ENCODE assay signal across 8 cellular contexts in genomic region chr6:118618676-118619377, GRCh38. TPM values are rescaled to one million over a fixed set of nuclear protein-coding genes. Genes with fewer than 3 reads are reported as not detected.
DNase-seq lines count a peak whose midpoint lies in the region; ATAC-seq and TF ChIP-seq lines count a peak whose summit lies in the region.

No MANE protein-coding gene starts in this region.

- DNase-seq in CD8-positive, alpha-beta T cell = peak; percentile 38 to 81 (median 66)
- DNase-seq in SJCRH30 = peak; percentile 11 to 49
- DNase-seq in activated naive CD4-positive, alpha-beta T cell treated with anti-CD3 and anti-CD28 coated beads for 36 hours = peak; percentile 81
- peak; percentile 71 for DNase-seq in glutamatergic neuron
- peak; percentile 23 for DNase-seq in progenitor cell of endocrine pancreas (ENCODE audit: low spot score, unreplicated experiment)
- DNase-seq in vagina (ENCODE audit: extremely low spot score in 2 of 2) = no peak

- no peaks in the 10 kb centered on the region for H3K27me3 Mint-ChIP-seq in CD8-positive, alpha-beta T cell (ENCODE audit: low read depth)
- H3K27me3 Mint-ChIP-seq in activated naive CD4-positive, alpha-beta T cell treated with anti-CD3 and anti-CD28 coated beads for 36 hours (ENCODE audit: low read depth) = no peaks in the 10 kb centered on the region
- peaks cover 7% of the 10 kb centered on the region for H3K27me3 Mint-ChIP-seq in glutamatergic neuron (ENCODE audit: unreplicated experiment)
- no peaks in the 10 kb centered on the region for H3K27me3 Mint-ChIP-seq in progenitor cell of endocrine pancreas

- H3K4me1 ChIP-seq in CD8-positive, alpha-beta T cell (ENCODE audit: insufficient read depth, low read length) = peaks cover 7% of the 10 kb centered on the region
- H3K4me1 ChIP-seq in SJCRH30 (no peaks in the 10 kb centered on the region), vagina (peaks cover 5% of the 10 kb centered on the region)

- POLR2A ChIA-PET in CD8-positive, alpha-beta T cell (lab: Charles Lee) = no interaction called here

- intact Hi-C loops in CD8-positive, alpha-beta T cell (cut with DNase I, micrococcal nuclease) = loop anchor here (1.0 to 5.0 kb wide), 11 partner anchors 53 to 1272 kb away; no protein-coding TSS in a partner anchor
- intact Hi-C loops in activated naive CD4-positive, alpha-beta T cell treated with anti-CD3 and anti-CD28 coated beads for 36 hours (cut with micrococcal nuclease) = loop anchor here (1.0 to 5.0 kb wide), 6 partner anchors 38 to 335 kb away; no protein-coding TSS in a partner anchor
- intact Hi-C loops in vagina (cut with DNase I) = no loop called here

- no peak overlapping the region for H3K4me3 Mint-ChIP-seq in CD8-positive, alpha-beta T cell
- no peak overlapping the region for H3K4me3 Mint-ChIP-seq in activated naive CD4-positive, alpha-beta T cell treated with anti-CD3 and anti-CD28 coated beads for 36 hours
- H3K4me3 Mint-ChIP-seq in glutamatergic neuron (ENCODE audit: unreplicated experiment) = no peak overlapping the region
- H3K4me3 Mint-ChIP-seq in progenitor cell of endocrine pancreas (ENCODE audit: low read depth) = no peak overlapping the region

- no peaks in the 10 kb centered on the region for H3K27me3 ChIP-seq in CD8-positive, alpha-beta T cell (ENCODE audit: insufficient read depth, low read length)
- H3K27me3 ChIP-seq in SJCRH30 = no peaks in the 10 kb centered on the region
- H3K27me3 ChIP-seq in vagina = no peaks in the 10 kb centered on the region

- H3K27ac ChIP-seq in CD8-positive, alpha-beta T cell (ENCODE audit: low read depth, low read length) = no peak overlapping the region
- H3K27ac ChIP-seq in SJCRH30 (no peak overlapping the region), vagina (no peak overlapping the region)

- CTCF ChIA-PET in CD8-positive, alpha-beta T cell (lab: Charles Lee) = interaction anchor here (0.7 to 1.0 kb wide), 8 partner anchors 16 to 333 kb away, joined by 3 to 6 read pairs (median 3); no protein-coding TSS in a partner anchor
- CTCF ChIA-PET in activated naive CD4-positive, alpha-beta T cell treated with anti-CD3 and anti-CD28 coated beads for 36 hours (lab: Charles Lee) = interaction anchor here (0.6 to 1.0 kb wide), 4 partner anchors 12 to 373 kb away, joined by 3 to 6 read pairs (median 4); no protein-coding TSS in a partner anchor

- peak; percentile 96 for ATAC-seq in CD8-positive, alpha-beta T cell
- peak; percentile 80 for ATAC-seq in GM19324 (IDR thresholded peaks at IDR 0.05; ENCODE audit: low FRiP score, unreplicated experiment)
- ATAC-seq in HG03457 (IDR thresholded peaks at IDR 0.05; ENCODE audit: unreplicated experiment) = peak; percentile 76

- no peaks in the 10 kb centered on the region for H3K9me3 Mint-ChIP-seq in CD8-positive, alpha-beta T cell
- H3K9me3 Mint-ChIP-seq in activated naive CD4-positive, alpha-beta T cell treated with anti-CD3 and anti-CD28 coated beads for 36 hours = peaks cover 1% of the 10 kb centered on the region
- H3K9me3 Mint-ChIP-seq in glutamatergic neuron (ENCODE audit: unreplicated experiment) = peaks cover 2% of the 10 kb centered on the region
- H3K9me3 Mint-ChIP-seq in progenitor cell of endocrine pancreas (ENCODE audit: low read depth) = peaks cover 3% of the 10 kb centered on the region

- peaks cover 64% of the 10 kb centered on the region for H3K4me1 Mint-ChIP-seq in CD8-positive, alpha-beta T cell (ENCODE audit: low read depth)
- H3K4me1 Mint-ChIP-seq in activated naive CD4-positive, alpha-beta T cell treated with anti-CD3 and anti-CD28 coated beads for 36 hours (ENCODE audit: low read depth) = peaks cover 50% of the 10 kb centered on the region
- peaks cover 9% of the 10 kb centered on the region for H3K4me1 Mint-ChIP-seq in glutamatergic neuron (ENCODE audit: low read depth, unreplicated experiment)
- peaks cover 4% of the 10 kb centered on the region for H3K4me1 Mint-ChIP-seq in progenitor cell of endocrine pancreas (ENCODE audit: low read depth)

- no peaks in the 10 kb centered on the region for H3K9me3 ChIP-seq in CD8-positive, alpha-beta T cell (ENCODE audit: low read length)
- no peaks in the 10 kb centered on the region; the same call in 1 of the 2 replicates for H3K9me3 ChIP-seq in SJCRH30 (replicated peaks)
- H3K9me3 ChIP-seq in vagina = no peaks in the 10 kb centered on the region

- peak overlapping the region; percentile 83 for H3K27ac Mint-ChIP-seq in CD8-positive, alpha-beta T cell
- no peak overlapping the region for H3K27ac Mint-ChIP-seq in activated naive CD4-positive, alpha-beta T cell treated with anti-CD3 and anti-CD28 coated beads for 36 hours
- H3K27ac Mint-ChIP-seq in glutamatergic neuron (ENCODE audit: unreplicated experiment) (no peak overlapping the region), progenitor cell of endocrine pancreas (no peak overlapping the region)

- no peak for TF ChIP-seq POLR2A in vagina (IDR thresholded peaks at IDR 0.05)

- H3K4me3 ChIP-seq in CD8-positive, alpha-beta T cell (ENCODE audit: low read depth, low read length) = no peak overlapping the region
- H3K4me3 ChIP-seq in SJCRH30 (no peak overlapping the region), vagina (no peak overlapping the region)

- peak; percentile 79 for TF ChIP-seq CTCF in CD8-positive, alpha-beta T cell (IDR thresholded peaks at IDR 0.05)
- TF ChIP-seq CTCF in glutamatergic neuron (IDR thresholded peaks at IDR 0.05; ENCODE audit: partially characterized antibody, unreplicated experiment) (peak; percentile 80), progenitor cell of endocrine pancreas (IDR thresholded peaks at IDR 0.05; ENCODE audit: unreplicated experiment) (peak; percentile 72), vagina (IDR thresholded peaks at IDR 0.05) (peak in 2 of 3 experiments; percentile 49 to 79)

- no peaks in the 10 kb centered on the region for H3K36me3 ChIP-seq in CD8-positive, alpha-beta T cell (ENCODE audit: insufficient read depth, low read length)
- H3K36me3 ChIP-seq in SJCRH30 (0 out of 2 replicates have a peak, but pooled peaks cover 4% of the 10 kb centered on the region), vagina (no peaks in the 10 kb centered on the region)

- peaks cover 25% of the 10 kb centered on the region for H3K36me3 Mint-ChIP-seq in CD8-positive, alpha-beta T cell
- H3K36me3 Mint-ChIP-seq in activated naive CD4-positive, alpha-beta T cell treated with anti-CD3 and anti-CD28 coated beads for 36 hours (ENCODE audit: low read depth) = peaks cover 9% of the 10 kb centered on the region
- H3K36me3 Mint-ChIP-seq in glutamatergic neuron (ENCODE audit: unreplicated experiment) = no peaks in the 10 kb centered on the region
- peaks cover 3% of the 10 kb centered on the region for H3K36me3 Mint-ChIP-seq in progenitor cell of endocrine pancreas (ENCODE audit: insufficient read depth)

RNA-seq across cellular contexts. Expression of gene CEP85L, which starts 32.6 kb away (rescaled TPM):
- 10 to 100 TPM; 86.2 to 89.0 TPM for total RNA-seq in CD8-positive, alpha-beta T cell
- total RNA-seq in SJCRH30 (2014; rRNA removed; shearing (Covaris generic)) = 12.4 and 15.7 TPM in 2 replicates
- total RNA-seq in activated naive CD4-positive, alpha-beta T cell treated with anti-CD3 and anti-CD28 coated beads for 36 hours = 10 to 100 TPM; 31.4 to 31.9 TPM
- total RNA-seq in glutamatergic neuron (ENCODE audit: unreplicated experiment) = 51.5 TPM
- 6.8 and 8.8 TPM in 2 replicates for total RNA-seq in progenitor cell of endocrine pancreas
- total RNA-seq in vagina = 11.8 TPM

Comparison
In these comparisons a context has a peak if more than half of its experiments do, and no peak if none do; other contexts are left out.
1. DNase-seq: peak in CD8-positive, alpha-beta T cell (7 of 7), SJCRH30 (2 of 2), activated naive CD4-positive, alpha-beta T cell treated with anti-CD3 and anti-CD28 coated beads for 36 hours (single experiment), glutamatergic neuron (single experiment) and progenitor cell of endocrine pancreas (single experiment); none in vagina (0 of 2).
2. Peak in every context shown above with its lines, with median percentiles within 50 percentile points of each other: ATAC-seq and CTCF ChIP-seq.